8 cellular contexts compared by ENCODE assay signal in genomic region chr5:32709789-32710334, GRCh38. TPM values are rescaled to one million over a fixed set of nuclear protein-coding genes. Genes with fewer than 3 reads are reported as not detected.
A peak's percentile ranks its signal among the peaks of the same experiment; 100 is the strongest.
DNase-seq lines count a peak whose midpoint lies in the region; ATAC-seq and TF ChIP-seq lines count a peak whose summit lies in the region.

No MANE protein-coding gene starts in this region.

- peak; percentile 81 for TF ChIP-seq CTCF in HFF-Myc (IDR thresholded peaks at IDR 0.05; ENCODE audit: low read depth, low read length, missing control alignments)

- H3K4me3 Mint-ChIP-seq in stimulated activated naive CD8-positive, alpha-beta T cell treated with anti-CD3 and anti-CD28 coated beads, Interleukin-15, amount 100 ng/mL, for 72 hours, result peak overlapping the region; percentile 59

- no peak overlapping the region for H3K27ac Mint-ChIP-seq in stimulated activated naive CD8-positive, alpha-beta T cell treated with anti-CD3 and anti-CD28 coated beads, Interleukin-15, amount 100 ng/mL, for 72 hours

- peaks cover 52% of the 10 kb centered on the region for H3K4me1 ChIP-seq in mononuclear cell (ENCODE audit: insufficient read depth, low read length)

- no peaks in the 10 kb centered on the region for H3K9me3 Mint-ChIP-seq in stimulated activated naive CD8-positive, alpha-beta T cell treated with anti-CD3 and anti-CD28 coated beads, Interleukin-15, amount 100 ng/mL, for 72 hours

- peaks cover 48% of the 10 kb centered on the region for H3K4me1 Mint-ChIP-seq in stimulated activated naive CD8-positive, alpha-beta T cell treated with anti-CD3 and anti-CD28 coated beads, Interleukin-15, amount 100 ng/mL, for 72 hours

- ATAC-seq in stimulated activated naive CD8-positive, alpha-beta T cell treated with anti-CD3 and anti-CD28 coated beads, Interleukin-15, amount 100 ng/mL, for 72 hours, result peak; percentile 66

- TF ChIP-seq POLR2A in erythroblast (IDR thresholded peaks at IDR 0.05; ENCODE audit: low read length), result no peak

- peak overlapping the region; percentile 52 for H3K4me3 ChIP-seq in HFF-Myc (replicated peaks; ENCODE audit: low read depth, low read length)
- peak overlapping the region; percentile 42 for H3K4me3 ChIP-seq in mononuclear cell (ENCODE audit: low read length)

- peaks cover 80% of the 10 kb centered on the region for H3K27me3 Mint-ChIP-seq in stimulated activated naive CD8-positive, alpha-beta T cell treated with anti-CD3 and anti-CD28 coated beads, Interleukin-15, amount 100 ng/mL, for 72 hours

- no peaks in the 10 kb centered on the region for H3K9me3 ChIP-seq in mononuclear cell (ENCODE audit: low read depth, low read length)

- peaks cover 65% of the 10 kb centered on the region for H3K27me3 ChIP-seq in mononuclear cell (ENCODE audit: insufficient read depth, low read length)

- DNase-seq in GM03348 (ENCODE audit: low spot score) (peak; percentile 85), HFF-Myc (ENCODE audit: extremely low read depth, low read depth) (peak; percentile 37), NCI-H2171 (lab: John Stamatoyannopoulos, UW) (peak; percentile 25), erythroblast (lab: John Stamatoyannopoulos, UW) (peak; percentile 73 to 79)
- peak; percentile 4 for DNase-seq in activated CD4-positive, alpha-beta T cell treated with anti-CD3 and anti-CD28 coated beads, Interleukin-2, amount 50 U/mL, for 1 hour
- DNase-seq in stimulated activated naive CD8-positive, alpha-beta T cell treated with anti-CD3 and anti-CD28 coated beads, Interleukin-15, amount 100 ng/mL, for 72 hours, result peak; percentile 56 to 65
- no peak for DNase-seq in central memory CD4-positive, alpha-beta T cell

RNA-seq across cellular contexts. Expression of gene NPR3, which starts 1.3 kb away (rescaled TPM):
- 0.52 TPM for total RNA-seq in mononuclear cell
